18 cellular contexts compared by ENCODE assay signal in genomic region chr1:99996951-99997350, GRCh38.
"Had no signal": no experiment of that assay in that cellular context is flagged by ENCODE, and none has a peak within 500 bp of the region (broad histone marks: within the 10 kb centered on the region; RNA-seq: fewer than 3 reads in every experiment).

No MANE protein-coding gene starts in this region.

- H3K9me3 ChIP-seq: SJSA1 had no signal

- FAIRE-seq: RCC 7860 had no signal

- H3K27ac ChIP-seq: KMS-11, SJSA1, SK-N-MC had no signal

- H3K4me3 ChIP-seq: SJSA1, SK-N-MC had no signal

- H3K4me2 ChIP-seq: KMS-11 had no signal

- H3K4me1 ChIP-seq: SJSA1 had no signal

- H3K9ac ChIP-seq: KMS-11 had no signal

- H3K27me3 ChIP-seq: SJSA1 had no signal

- DNase-seq: NCI-H1092, NCI-H1105 treated with DMSO at 0.1 percent for 48 hours, NCI-H1417 treated with DMSO at 0.1 percent for 48 hours, NCI-H1694, NCI-H187 treated with DMSO at 0.1 percent for 48 hours, NCI-H2029 treated with DMSO at 0.1 percent for 48 hours, NCI-H2171 treated with DMSO at 0.1 percent for 48 hours, NCI-H345, NCI-H446 treated with DMSO at 0.1 percent for 48 hours, NCI-H510A treated with DMSO at 0.1 percent for 48 hours, NCI-H526, Right ventricle myocardium superior, RPMI8226, SIG-M5 had no signal
